21 cellular contexts compared by ENCODE assay signal in genomic region chr5:10630126-10630525, GRCh38.
DNase-seq lines count a peak whose midpoint lies in the region; ATAC-seq and TF ChIP-seq lines count a peak whose summit lies in the region.
"Had no signal": no experiment of that assay in that cellular context is flagged by ENCODE, and none has a peak within 500 bp of the region (broad histone marks: within the 10 kb centered on the region; RNA-seq: fewer than 3 reads in every experiment).

No MANE protein-coding gene starts in this region.

- ATAC-seq in RWPE2 (ENCODE audit: low read depth) (peak; percentile 56), HG03045 (IDR thresholded peaks at IDR 0.05; ENCODE audit: unreplicated experiment) (no peak)
- no peak for ATAC-seq in stimulated activated memory B cell treated with anti-CD40 and anti-IgM and Interleukin-4, amounts not matched to agents 10 μg/mL and 1 μg/mL and 100 μg/mL, for 72 hours

- peaks cover 5% of the 10 kb centered on the region for H3K27me3 Mint-ChIP-seq in T-helper 1 cell treated with Interleukin-12 subunit alpha and Interleukin-12 subunit beta and Interleukin-4 antibody, amounts not matched to agents 30 μg/mL and 1 μg/mL, for 36 hours (ENCODE audit: low read depth)
- no peaks in the 10 kb centered on the region for H3K27me3 Mint-ChIP-seq in stimulated activated memory B cell treated with anti-CD40 and anti-IgM and Interleukin-4, amounts not matched to agents 10 μg/mL and 1 μg/mL and 100 μg/mL, for 72 hours
- H3K27me3 Mint-ChIP-seq: IgD-negative memory B cell had no signal

- peaks cover 7% of the 10 kb centered on the region for H3K9me3 Mint-ChIP-seq in T-helper 1 cell treated with Interleukin-12 subunit alpha and Interleukin-12 subunit beta and Interleukin-4 antibody, amounts not matched to agents 30 μg/mL and 1 μg/mL, for 36 hours
- H3K9me3 Mint-ChIP-seq in stimulated activated memory B cell treated with anti-CD40 and anti-IgM and Interleukin-4, amounts not matched to agents 10 μg/mL and 1 μg/mL and 100 μg/mL, for 72 hours = peaks cover 4% of the 10 kb centered on the region
- H3K9me3 Mint-ChIP-seq: HFFc6, IgD-negative memory B cell had no signal

- DNase-seq in T-helper 1 cell (no peak), RWPE2 (ENCODE audit: low spot score) (no peak), epithelial cell of prostate (ENCODE audit: low read depth, low spot score) (peak; percentile 75), dermis blood vessel endothelial cell (no peak)
- no peak for DNase-seq in stimulated activated CD4-positive, alpha-beta T cell treated with anti-CD3 and anti-CD28 coated beads, Interleukin-2, amount 100 ng/mL, for 48 hours
- DNase-seq: GF-D8; HFFc6; Kasumi-1; NCI-H1105 treated with DMSO at 0.1 percent for 48 hours; NCI-H187; NCI-H446; NCI-H69; NK-92 treated with Interleukin-12 subunit alpha and Interleukin-12 subunit beta, amount 100 ng/mL, for 24 hours; RPMI8226; SJCRH30 had no signal

- H3K4me1 ChIP-seq in RWPE2 (ENCODE audit: insufficient read depth, poor library complexity, severe bottlenecking) = peaks cover 22% of the 10 kb centered on the region
- H3K4me1 ChIP-seq: SJCRH30 had no signal

- peaks cover 19% of the 10 kb centered on the region for H3K36me3 Mint-ChIP-seq in T-helper 1 cell treated with Interleukin-12 subunit alpha and Interleukin-12 subunit beta and Interleukin-4 antibody, amounts not matched to agents 30 μg/mL and 1 μg/mL, for 36 hours (ENCODE audit: low read depth)
- peaks cover 36% of the 10 kb centered on the region for H3K36me3 Mint-ChIP-seq in stimulated activated memory B cell treated with anti-CD40 and anti-IgM and Interleukin-4, amounts not matched to agents 10 μg/mL and 1 μg/mL and 100 μg/mL, for 72 hours
- H3K36me3 Mint-ChIP-seq: IgD-negative memory B cell had no signal

- H3K9me3 ChIP-seq in RWPE2 (ENCODE audit: severe bottlenecking) = peaks cover 2% of the 10 kb centered on the region
- H3K9me3 ChIP-seq: BLaER1, SJCRH30 had no signal

- H3K27me3 ChIP-seq in RWPE2 (ENCODE audit: insufficient read depth, poor library complexity, severe bottlenecking) = no peaks in the 10 kb centered on the region
- H3K27me3 ChIP-seq: BLaER1, SJCRH30 had no signal

- H3K36me3 ChIP-seq in RWPE2 (ENCODE audit: low read depth) = no peaks in the 10 kb centered on the region
- H3K36me3 ChIP-seq: SJCRH30 had no signal

- H3K4me3 ChIP-seq in RWPE2 (ENCODE audit: severe bottlenecking) = no peak overlapping the region
- H3K4me3 ChIP-seq: BLaER1, SJCRH30 had no signal

- H3K4me1 Mint-ChIP-seq in T-helper 1 cell treated with Interleukin-12 subunit alpha and Interleukin-12 subunit beta and Interleukin-4 antibody, amounts not matched to agents 30 μg/mL and 1 μg/mL, for 36 hours (ENCODE audit: low read depth) = peaks cover 60% of the 10 kb centered on the region
- H3K4me1 Mint-ChIP-seq in stimulated activated memory B cell treated with anti-CD40 and anti-IgM and Interleukin-4, amounts not matched to agents 10 μg/mL and 1 μg/mL and 100 μg/mL, for 72 hours = peaks cover 95% of the 10 kb centered on the region

- H3K4me3 Mint-ChIP-seq in T-helper 1 cell treated with Interleukin-12 subunit alpha and Interleukin-12 subunit beta and Interleukin-4 antibody, amounts not matched to agents 30 μg/mL and 1 μg/mL, for 36 hours = no peak overlapping the region
- H3K4me3 Mint-ChIP-seq in stimulated activated memory B cell treated with anti-CD40 and anti-IgM and Interleukin-4, amounts not matched to agents 10 μg/mL and 1 μg/mL and 100 μg/mL, for 72 hours = no peak overlapping the region
- H3K4me3 Mint-ChIP-seq: HFFc6 had no signal

- TF ChIP-seq CTCF in RWPE2 (IDR thresholded peaks at IDR 0.05; ENCODE audit: poor library complexity, severe bottlenecking) = no peak

- peak overlapping the region; percentile 22 for H3K27ac Mint-ChIP-seq in T-helper 1 cell treated with Interleukin-12 subunit alpha and Interleukin-12 subunit beta and Interleukin-4 antibody, amounts not matched to agents 30 μg/mL and 1 μg/mL, for 36 hours
- H3K27ac Mint-ChIP-seq in stimulated activated memory B cell treated with anti-CD40 and anti-IgM and Interleukin-4, amounts not matched to agents 10 μg/mL and 1 μg/mL and 100 μg/mL, for 72 hours = peak overlapping the region; percentile 96
- H3K27ac Mint-ChIP-seq: HFFc6 had no signal

- peak overlapping the region; percentile 3 for H3K27ac ChIP-seq in RWPE2 (ENCODE audit: poor library complexity, severe bottlenecking)
- peak overlapping the region; percentile 25 for H3K27ac ChIP-seq in epithelial cell of prostate
- H3K27ac ChIP-seq: 22Rv1, BLaER1, SJCRH30 had no signal
